ENCODE assay signal across 8 cellular contexts in genomic region chr3:122091602-122092006, GRCh38. TPM values are rescaled to one million over a fixed set of nuclear protein-coding genes. Genes with fewer than 3 reads are reported as not detected.
DNase-seq lines count a peak whose midpoint lies in the region; ATAC-seq and TF ChIP-seq lines count a peak whose summit lies in the region.

No MANE protein-coding gene starts in this region.

- H3K4me3 ChIP-seq in GM23338 (no peak overlapping the region), MM.1S (ENCODE audit: low read length) (peak overlapping the region; percentile 31; the same call in 1 of the 2 replicates)

- H2AFZ ChIP-seq in GM23338 = peak overlapping the region; percentile 83
- H2AFZ ChIP-seq in MM.1S (ENCODE audit: low read length) = peak overlapping the region; percentile 38

- H3F3A ChIP-seq in GM23338 (replicated peaks; ENCODE audit: low read depth) = no peaks in the 10 kb centered on the region
- peaks cover 31% of the 10 kb centered on the region for H3F3A ChIP-seq in MM.1S (ENCODE audit: insufficient read depth, low read length)

- H3K27ac ChIP-seq in GM23338 (ENCODE audit: low read depth) (no peak overlapping the region), MM.1S (ENCODE audit: low read length) (peak overlapping the region; percentile 48; the same call in 1 of the 2 replicates)

- BruUV-seq in MCF 10A (replicated peaks; lab: Mats Ljungman, UMichigan) = no TSS peak

- TF ChIP-seq CTCF in GM23338 (conservative IDR thresholded peaks at IDR 0.05; ENCODE audit: low read depth in 2 of 2) = no peak
- no peak for TF ChIP-seq CTCF in MM.1S (IDR thresholded peaks at IDR 0.05; ENCODE audit: low read length)
- no peak for TF ChIP-seq CTCF in MCF 10A (IDR thresholded peaks at IDR 0.05; ENCODE audit: unreplicated experiment)

- H3K4me1 Mint-ChIP-seq in GM23338 = no peaks in the 10 kb centered on the region
- peaks cover 9% of the 10 kb centered on the region for H3K4me1 Mint-ChIP-seq in MCF 10A (ENCODE audit: insufficient read depth, unreplicated experiment)

- peak overlapping the region; percentile 14; the same call in 1 of the 2 replicates for H3K9ac ChIP-seq in MM.1S (ENCODE audit: low read length)

- intact Hi-C loops in MCF 10A (cut with micrococcal nuclease) = no loop called here

- H3K36me3 ChIP-seq in GM23338 (ENCODE audit: insufficient read depth) (no peaks in the 10 kb centered on the region), MM.1S (replicated peaks; ENCODE audit: insufficient read depth, low read length) (no peaks in the 10 kb centered on the region)

- H3K79me2 ChIP-seq in GM23338 (replicated peaks; ENCODE audit: insufficient read depth) (no peaks in the 10 kb centered on the region), MM.1S (ENCODE audit: low read length) (no peaks in the 10 kb centered on the region)

- ATAC-seq in GM23338 = no peak

- H4K20me1 ChIP-seq in GM23338 (replicated peaks; ENCODE audit: insufficient read depth) (no peaks in the 10 kb centered on the region), MM.1S (ENCODE audit: insufficient read depth, low read length) (no peaks in the 10 kb centered on the region)

- H3K9me2 ChIP-seq in GM23338 (ENCODE audit: insufficient read depth) = no peaks in the 10 kb centered on the region
- no peaks in the 10 kb centered on the region for H3K9me2 ChIP-seq in MM.1S (replicated peaks; ENCODE audit: insufficient read depth, low read length)

- CTCF ChIA-PET in MCF 10A (lab: Yijun Ruan, JAX) = interaction anchor here (0.9 to 1.6 kb wide), 2 partner anchors 9 to 12 kb away, joined by 3 to 6 read pairs; no protein-coding TSS in a partner anchor

- H3K27me3 ChIP-seq in GM23338 (ENCODE audit: insufficient read depth) (no peaks in the 10 kb centered on the region), MM.1S (replicated peaks; ENCODE audit: insufficient read depth, low read length) (no peaks in the 10 kb centered on the region)

- H3K27me3 Mint-ChIP-seq in GM23338 (ENCODE audit: insufficient read depth, low read depth, poor library complexity) (peaks cover 7% of the 10 kb centered on the region), MCF 10A (ENCODE audit: insufficient read depth, unreplicated experiment) (no peaks in the 10 kb centered on the region)

- H3K9me3 Mint-ChIP-seq in GM23338 (no peaks in the 10 kb centered on the region), MCF 10A (ENCODE audit: unreplicated experiment) (no peaks in the 10 kb centered on the region)

- H3K36me3 Mint-ChIP-seq in GM23338 (ENCODE audit: low read depth) = no peaks in the 10 kb centered on the region
- H3K36me3 Mint-ChIP-seq in MCF 10A (ENCODE audit: insufficient read depth, unreplicated experiment) = no peaks in the 10 kb centered on the region

- H3K4me2 ChIP-seq in GM23338 = no peak overlapping the region
- peak overlapping the region; percentile 64 for H3K4me2 ChIP-seq in MM.1S (ENCODE audit: low read depth, low read length)

- peak; percentile 40 for DNase-seq in SIG-M5 treated with dmso at 0.1 percent for 504 hours (lab: John Stamatoyannopoulos, UW; ENCODE audit: unreplicated experiment)
- DNase-seq in SIG-M5 (lab: John Stamatoyannopoulos, UW) = no peak
- no peak for DNase-seq in GM23338 (ENCODE audit: low spot score)
- no peak for DNase-seq in MM.1S
- peak; percentile 3 for DNase-seq in myocyte (ENCODE audit: low read depth)
- DNase-seq in MCF 10A (ENCODE audit: unreplicated experiment) = no peak
- DNase-seq in central memory CD4-positive, alpha-beta T cell = no peak
- DNase-seq in H4 (ENCODE audit: low spot score) = no peak

- no peaks in the 10 kb centered on the region for H3K9me3 ChIP-seq in MM.1S (replicated peaks; ENCODE audit: insufficient read depth, low read length)

- no peak overlapping the region for H3K27ac Mint-ChIP-seq in GM23338
- no peak overlapping the region for H3K27ac Mint-ChIP-seq in MCF 10A (ENCODE audit: low read depth, unreplicated experiment)

- no peak overlapping the region for H3K4me3 Mint-ChIP-seq in GM23338
- H3K4me3 Mint-ChIP-seq in MCF 10A (ENCODE audit: unreplicated experiment) = no peak overlapping the region

- H3K4me1 ChIP-seq in GM23338 (ENCODE audit: insufficient read depth) = no peaks in the 10 kb centered on the region
- peaks cover 40% of the 10 kb centered on the region for H3K4me1 ChIP-seq in MM.1S (ENCODE audit: low read length)

- POLR2A ChIA-PET in MCF 10A (lab: Yijun Ruan, JAX) = no interaction called here

TF ChIP-seq in GM23338, 12 proteins besides CTCF, POLR2A, EP300 and RAD21 (continues in another document):
- TF ChIP-seq CREB1 (CRISPR knock-in tag; IDR thresholded peaks at IDR 0.05; ENCODE audit: low read depth) = no peak
- no peak for TF ChIP-seq STAT1 (IDR thresholded peaks at IDR 0.05; ENCODE audit: unreplicated experiment)
- TF ChIP-seq NANOG (IDR thresholded peaks at IDR 0.05; ENCODE audit: borderline replicate concordance) = no peak
- TF ChIP-seq ZNF462 (CRISPR knock-in tag; IDR thresholded peaks at IDR 0.05) = no peak
- TF ChIP-seq EZH2 (IDR thresholded peaks at IDR 0.05; ENCODE audit: low read depth, unreplicated experiment) = no peak
- TF ChIP-seq JUNB (IDR thresholded peaks at IDR 0.05; ENCODE audit: unreplicated experiment) = no peak
- TF ChIP-seq POLR2AphosphoS5 (IDR thresholded peaks at IDR 0.05; ENCODE audit: low read depth) = no peak
- TF ChIP-seq ETS1 (IDR thresholded peaks at IDR 0.05) = no peak
- TF ChIP-seq EZH2phosphoT487 (IDR thresholded peaks at IDR 0.05; ENCODE audit: unreplicated experiment) = no peak

RNA-seq across cellular contexts. Expression of gene CD86, which starts 36.4 kb away (rescaled TPM):
- total RNA-seq in GM23338 (2014; rRNA removed; shearing (Covaris generic)) = 0.97 TPM in 1 of 2 replicates, not detected in the other
- not detected in 2 replicates for polyA plus RNA-seq in GM23338 (2016; fragmentation: Nextera tagmentation; extraction: Ambion mirVana)
- total RNA-seq in myocyte (not detected in 2 replicates), MCF 10A (2022) (not detected in 2 replicates)
- polyA plus RNA-seq in myocyte (2012) = not detected
- 0.39 and 1.6 TPM in 2 replicates for total RNA-seq in H4 (2014; rRNA removed; shearing (Covaris generic))

Comparison
In these comparisons a context has a peak if more than half of its experiments do, and no peak if none do; other contexts are left out.
1. DNase-seq: peak in SIG-M5 treated with dmso at 0.1 percent for 504 hours (single experiment) and myocyte (single experiment); none in SIG-M5 (single experiment), GM23338 (single experiment), MM.1S (single experiment), MCF 10A (single experiment), central memory CD4-positive, alpha-beta T cell (single experiment) and H4 (single experiment).